14 cellular contexts compared by ENCODE assay signal in the genomic region with DNA sequence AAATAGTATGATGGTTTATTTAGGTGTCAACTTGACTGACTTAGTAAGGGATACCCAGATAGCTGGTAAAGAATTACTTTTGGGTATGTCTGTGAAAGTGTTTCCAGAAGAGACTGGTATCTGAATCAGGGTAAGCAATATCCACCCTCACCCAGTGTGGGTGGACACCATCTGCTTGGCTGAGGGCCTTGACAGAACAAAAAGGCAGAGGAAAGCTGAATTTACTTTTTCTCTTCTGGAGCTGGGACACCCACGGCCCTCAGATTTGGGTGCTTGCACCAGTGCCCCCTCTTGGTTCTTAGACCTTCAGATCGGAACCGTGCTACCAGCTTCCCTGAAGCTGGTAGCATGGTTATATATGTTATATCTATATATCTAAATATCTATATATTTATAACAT.
"Had no signal": no experiment of that assay in that cellular context is flagged by ENCODE, and none has a peak within 500 bp of the region (broad histone marks: within the 10 kb centered on the region; RNA-seq: fewer than 3 reads in every experiment).

No MANE protein-coding gene starts in this region.

- ATAC-seq: foreskin keratinocyte, gastroesophageal sphincter, heart left ventricle, left cardiac atrium, left lung, left ventricle myocardium superior, lower lobe of right lung, mucosa of descending colon had no signal

- DNase-seq: colonic mucosa; cortex of kidney; effector memory CD4-positive, alpha-beta T cell; foreskin keratinocyte; heart left ventricle; hypothalamus; immature natural killer cell; left cardiac atrium; left lung; left ventricle myocardium superior; lower lobe of right lung; mesenchymal stem cell; mucosa of descending colon had no signal
